Comparison of ENCODE assay signal across 1 cellular context in genomic region chr6:164185342-164185920, GRCh38.
TF ChIP-seq lines count a peak whose summit lies in the region.

No MANE protein-coding gene starts in this region.

TF ChIP-seq in GM23338, 12 proteins besides CTCF, POLR2A, EP300 and RAD21 (continued from another document):
- TF ChIP-seq REST (IDR thresholded peaks at IDR 0.05; ENCODE audit: unreplicated experiment), result no peak
- TF ChIP-seq STAT1 (IDR thresholded peaks at IDR 0.05; ENCODE audit: unreplicated experiment), result no peak
TF ChIP-seq in GM23338: peak in this region for 0.
